ENCODE assay signal across 17 cellular contexts in the genomic region with DNA sequence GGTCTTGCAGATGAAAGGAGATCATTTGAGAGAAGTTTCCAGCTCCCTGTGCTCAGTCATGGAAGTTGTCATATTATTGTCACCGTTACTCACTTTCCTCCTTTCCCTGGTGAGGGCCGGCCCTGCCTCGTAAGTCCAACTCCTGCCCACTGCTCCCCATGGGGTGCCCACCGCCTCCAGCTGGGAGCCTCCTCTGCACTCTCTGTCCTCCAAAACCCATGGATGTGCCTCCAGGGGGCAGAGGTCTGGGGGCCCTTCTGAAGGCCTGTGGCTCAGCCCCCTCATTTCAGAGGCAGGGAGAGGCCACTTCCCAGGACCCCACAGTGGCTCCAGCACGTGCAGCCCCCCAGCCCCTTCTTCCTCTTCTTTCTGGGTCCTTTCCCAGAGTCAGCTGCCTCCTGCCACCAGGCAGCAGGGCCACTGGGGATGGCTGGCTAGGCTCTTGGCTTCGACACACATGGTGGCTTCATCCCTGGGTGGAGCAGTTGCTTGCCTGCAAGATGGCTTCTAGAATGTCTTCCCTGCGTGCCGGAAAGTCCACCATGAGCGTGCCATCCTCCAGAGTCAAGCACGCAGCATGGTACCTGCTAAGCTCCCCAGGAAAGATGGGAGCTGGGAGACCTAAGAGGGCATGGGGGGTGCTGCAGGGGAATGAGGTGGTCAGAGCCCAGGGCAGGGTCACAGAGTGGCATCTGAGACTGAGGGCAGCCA.
DNase-seq lines count a peak whose midpoint lies in the region; ATAC-seq, FAIRE-seq and TF ChIP-seq lines count a peak whose summit lies in the region.
"Had no signal": no experiment of that assay in that cellular context is flagged by ENCODE, and none has a peak within 500 bp of the region (broad histone marks: within the 10 kb centered on the region; RNA-seq: fewer than 3 reads in every experiment).

No MANE protein-coding gene starts in this region.

- peaks cover 93% of the 10 kb centered on the region for H3K4me1 ChIP-seq in CD4-positive, alpha-beta memory T cell (ENCODE audit: insufficient read depth, low read length)

- no peak for DNase-seq in CD4-positive, alpha-beta memory T cell
- DNase-seq in GM12892 (ENCODE audit: insufficient read length): no peak
- DNase-seq in activated CD8-positive, alpha-beta T cell treated with anti-CD3 and anti-CD28 coated beads, Interleukin-2, amount 10 ng/mL, durations not matched to agents 7 days and 5 days: no peak
- DNase-seq in naive B cell: no peak
- no peak for DNase-seq in RCC 7860 (ENCODE audit: low spot score)
- no peak for DNase-seq in hypothalamus (lab: John Stamatoyannopoulos, UW)
- no peak for DNase-seq in SIG-M5 (lab: John Stamatoyannopoulos, UW)
- DNase-seq: activated gamma-delta T cell treated with Interleukin-2 at 50 U/mL for 16 hours, AML-193, mesendoderm, NCI-H1694, NCI-H446 had no signal

- no peaks in the 10 kb centered on the region for H3K27me3 Mint-ChIP-seq in CD4-positive, alpha-beta memory T cell
- H3K27me3 Mint-ChIP-seq in activated CD8-positive, alpha-beta T cell treated with anti-CD3 and anti-CD28 coated beads, Interleukin-2, amount 10 ng/mL, durations not matched to agents 7 days and 5 days (ENCODE audit: low read depth): no peaks in the 10 kb centered on the region
- H3K27me3 Mint-ChIP-seq in naive B cell: no peaks in the 10 kb centered on the region
- H3K27me3 Mint-ChIP-seq: natural killer cell treated with Interleukin-12 subunit alpha and Interleukin-12 subunit beta and Interleukin-15 and Interleukin-18, amount 100 ng/mL, for 72 hours had no signal

- TF ChIP-seq POLR2A in GM12892 (IDR thresholded peaks at IDR 0.05; ENCODE audit: low read depth, low read length): no peak

- H3K36me3 ChIP-seq in CD4-positive, alpha-beta memory T cell (ENCODE audit: insufficient read depth, low read length): no peaks in the 10 kb centered on the region

- peak; percentile 85 for FAIRE-seq in GM12892 (lab: Jason Lieb, UNC)
- FAIRE-seq in RCC 7860 (lab: Jason Lieb, UNC): no peak
- FAIRE-seq: colon, endothelial cell of umbilical vein, G401.6 had no signal

- H3K36me3 Mint-ChIP-seq in CD4-positive, alpha-beta memory T cell: no peaks in the 10 kb centered on the region
- H3K36me3 Mint-ChIP-seq in activated CD8-positive, alpha-beta T cell treated with anti-CD3 and anti-CD28 coated beads, Interleukin-2, amount 10 ng/mL, durations not matched to agents 7 days and 5 days (ENCODE audit: low read depth): no peaks in the 10 kb centered on the region
- H3K36me3 Mint-ChIP-seq in naive B cell: no peaks in the 10 kb centered on the region
- H3K36me3 Mint-ChIP-seq: natural killer cell treated with Interleukin-12 subunit alpha and Interleukin-12 subunit beta and Interleukin-15 and Interleukin-18, amount 100 ng/mL, for 72 hours had no signal

- CTCF ChIA-PET in CD4-positive, alpha-beta memory T cell (lab: Charles Lee; ENCODE audit: partially characterized antibody): interaction anchor here (0.6 to 3.7 kb wide), 4 partner anchors 9 to 318 kb away, joined by 3 to 18 read pairs (median 8); no protein-coding TSS in a partner anchor
- CTCF ChIA-PET in activated CD8-positive, alpha-beta T cell treated with anti-CD3 and anti-CD28 coated beads, Interleukin-2, amount 10 ng/mL, durations not matched to agents 7 days and 5 days (lab: Charles Lee): interaction anchor here (0.7 to 4.4 kb wide), 15 partner anchors 10 to 197 kb away, joined by 3 to 22 read pairs (median 6); no protein-coding TSS in a partner anchor

- peak overlapping the region in 5 of 7 donors; percentile 24 to 72 (median 57) for H3K27ac Mint-ChIP-seq in CD4-positive, alpha-beta memory T cell
- H3K27ac Mint-ChIP-seq in activated CD8-positive, alpha-beta T cell treated with anti-CD3 and anti-CD28 coated beads, Interleukin-2, amount 10 ng/mL, durations not matched to agents 7 days and 5 days: peak overlapping the region; percentile 69
- peak overlapping the region in 4 of 6 donors; percentile 36 to 87 (median 47) for H3K27ac Mint-ChIP-seq in naive B cell
- H3K27ac Mint-ChIP-seq: natural killer cell treated with Interleukin-12 subunit alpha and Interleukin-12 subunit beta and Interleukin-15 and Interleukin-18, amount 100 ng/mL, for 72 hours had no signal

- no peak overlapping the region for H3K4me3 ChIP-seq in CD4-positive, alpha-beta memory T cell (ENCODE audit: low read length in 2 of 2)
- H3K4me3 ChIP-seq: GM23248 had no signal

- H3K4me3 Mint-ChIP-seq in CD4-positive, alpha-beta memory T cell: peak overlapping the region in 1 of 8 donors; percentile 86
- H3K4me3 Mint-ChIP-seq in activated CD8-positive, alpha-beta T cell treated with anti-CD3 and anti-CD28 coated beads, Interleukin-2, amount 10 ng/mL, durations not matched to agents 7 days and 5 days: peak overlapping the region; percentile 22
- peak overlapping the region in 2 of 8 donors; percentile 47 to 54 for H3K4me3 Mint-ChIP-seq in naive B cell
- H3K4me3 Mint-ChIP-seq: natural killer cell treated with Interleukin-12 subunit alpha and Interleukin-12 subunit beta and Interleukin-15 and Interleukin-18, amount 100 ng/mL, for 72 hours had no signal

- POLR2A ChIA-PET in CD4-positive, alpha-beta memory T cell (lab: Charles Lee; ENCODE audit: partially characterized antibody): interaction anchor here (1.0 to 9.0 kb wide), 4 partner anchors 47 to 180 kb away, joined by 3 to 172 read pairs (median 4); a partner anchor contains a TSS
- POLR2A ChIA-PET in activated CD8-positive, alpha-beta T cell treated with anti-CD3 and anti-CD28 coated beads, Interleukin-2, amount 10 ng/mL, durations not matched to agents 7 days and 5 days (lab: Charles Lee): interaction anchor here (0.7 to 2.0 kb wide), 6 partner anchors 28 to 98 kb away, joined by 3 to 12 read pairs (median 4); a partner anchor contains a TSS

- H3K4me1 Mint-ChIP-seq in CD4-positive, alpha-beta memory T cell: peaks cover 32 to 58% (median 47%) of the 10 kb centered on the region in 4 donors
- peaks cover 75% of the 10 kb centered on the region for H3K4me1 Mint-ChIP-seq in activated CD8-positive, alpha-beta T cell treated with anti-CD3 and anti-CD28 coated beads, Interleukin-2, amount 10 ng/mL, durations not matched to agents 7 days and 5 days (ENCODE audit: low read depth)
- peaks cover 35 to 78% (median 53%) of the 10 kb centered on the region in 3 donors for H3K4me1 Mint-ChIP-seq in naive B cell

- no peak overlapping the region for H3K27ac ChIP-seq in CD4-positive, alpha-beta memory T cell (ENCODE audit: low read depth, low read length)
- H3K27ac ChIP-seq: GM23248 had no signal

- no peaks in the 10 kb centered on the region for H3K9me3 ChIP-seq in CD4-positive, alpha-beta memory T cell (ENCODE audit: control insufficient read depth in 1 of 2, low read length in 2 of 2)

- no peaks in the 10 kb centered on the region for H3K27me3 ChIP-seq in CD4-positive, alpha-beta memory T cell (ENCODE audit: insufficient read depth, low read length)

- no peaks in the 10 kb centered on the region for H3K9me3 Mint-ChIP-seq in CD4-positive, alpha-beta memory T cell
- no peaks in the 10 kb centered on the region for H3K9me3 Mint-ChIP-seq in activated CD8-positive, alpha-beta T cell treated with anti-CD3 and anti-CD28 coated beads, Interleukin-2, amount 10 ng/mL, durations not matched to agents 7 days and 5 days (ENCODE audit: insufficient read depth)
- no peaks in the 10 kb centered on the region for H3K9me3 Mint-ChIP-seq in naive B cell
- H3K9me3 Mint-ChIP-seq: natural killer cell treated with Interleukin-12 subunit alpha and Interleukin-12 subunit beta and Interleukin-15 and Interleukin-18, amount 100 ng/mL, for 72 hours had no signal

- intact Hi-C loops in CD4-positive, alpha-beta memory T cell (cut with micrococcal nuclease): no loop called here

- ATAC-seq in activated CD8-positive, alpha-beta T cell treated with anti-CD3 and anti-CD28 coated beads, Interleukin-2, amount 10 ng/mL, durations not matched to agents 7 days and 5 days: no peak
- no peak for ATAC-seq in naive B cell (ENCODE audit: low read depth in 2 of 2)
